1 cellular context compared by ENCODE assay signal in the genomic region with DNA sequence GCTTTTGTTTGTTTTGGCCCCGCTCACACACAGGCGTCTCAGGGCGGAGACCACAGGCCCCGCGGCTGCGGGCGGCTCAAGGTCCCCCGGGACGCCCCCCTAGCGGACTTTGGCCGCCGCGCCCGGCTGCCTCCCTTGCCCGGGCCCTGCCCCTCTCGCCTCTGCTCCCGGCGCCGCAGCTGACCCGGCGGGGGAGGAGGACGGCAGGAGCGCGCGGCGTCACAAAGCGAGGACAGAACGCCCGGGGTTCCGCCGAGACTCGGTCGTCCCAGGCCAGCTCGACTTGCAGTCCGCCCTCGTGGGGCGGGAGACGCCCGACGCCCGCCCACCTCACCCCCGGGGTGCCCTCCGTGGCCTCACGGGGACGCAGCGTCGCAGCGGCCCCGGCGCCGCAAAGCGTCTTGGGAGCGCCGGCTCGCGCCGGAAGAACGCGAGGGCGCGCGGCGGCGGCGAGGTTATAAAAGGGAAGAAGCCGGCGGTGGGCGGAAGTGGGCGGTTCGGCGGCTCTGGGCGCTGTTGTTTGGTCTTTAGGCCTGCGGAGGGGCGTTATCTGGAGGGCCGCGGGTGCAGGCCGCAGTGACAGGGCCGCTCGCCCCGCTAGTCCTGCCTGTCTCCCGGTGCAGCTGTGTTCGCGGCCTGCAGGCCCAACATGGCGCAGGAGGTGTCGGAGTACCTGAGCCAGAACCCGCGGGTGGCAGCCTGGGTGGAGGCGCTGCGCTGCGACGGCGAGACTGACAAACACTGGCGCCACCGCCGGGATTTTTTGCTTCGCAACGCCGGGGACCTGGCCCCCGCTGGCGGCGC.
A peak's percentile ranks its signal among the peaks of the same experiment; 100 is the strongest.
TF ChIP-seq lines count a peak whose summit lies in the region.

TSS of gene CDKN2AIP (plus strand) at position 488 of the 804 bp plus-strand sequence. CDS start at position 650, 162 bp downstream.

TF ChIP-seq in K562, 482 proteins besides CTCF, POLR2A, EP300 and RAD21 (continued from another document and continues in another):
- TF ChIP-seq, protein P1, sequence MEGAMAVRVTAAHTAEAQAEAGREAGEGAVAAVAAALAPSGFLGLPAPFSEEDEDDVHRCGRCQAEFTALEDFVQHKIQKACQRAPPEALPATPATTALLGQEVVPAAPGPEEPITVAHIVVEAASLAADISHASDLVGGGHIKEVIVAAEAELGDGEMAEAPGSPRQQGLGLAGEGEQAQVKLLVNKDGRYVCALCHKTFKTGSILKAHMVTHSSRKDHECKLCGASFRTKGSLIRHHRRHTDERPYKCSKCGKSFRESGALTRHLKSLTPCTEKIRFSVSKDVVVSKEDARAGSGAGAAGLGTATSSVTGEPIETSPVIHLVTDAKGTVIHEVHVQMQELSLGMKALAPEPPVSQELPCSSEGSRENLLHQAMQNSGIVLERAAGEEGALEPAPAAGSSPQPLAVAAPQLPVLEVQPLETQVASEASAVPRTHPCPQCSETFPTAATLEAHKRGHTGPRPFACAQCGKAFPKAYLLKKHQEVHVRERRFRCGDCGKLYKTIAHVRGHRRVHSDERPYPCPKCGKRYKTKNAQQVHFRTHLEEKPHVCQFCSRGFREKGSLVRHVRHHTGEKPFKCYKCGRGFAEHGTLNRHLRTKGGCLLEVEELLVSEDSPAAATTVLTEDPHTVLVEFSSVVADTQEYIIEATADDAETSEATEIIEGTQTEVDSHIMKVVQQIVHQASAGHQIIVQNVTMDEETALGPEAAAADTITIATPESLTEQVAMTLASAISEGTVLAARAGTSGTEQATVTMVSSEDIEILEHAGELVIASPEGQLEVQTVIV (CRISPR knock-in tag; IDR thresholded peaks at IDR 0.05; ENCODE audit: borderline replicate concordance): no peak
- no peak for TF ChIP-seq SMARCB1 (IDR thresholded peaks at IDR 0.05; ENCODE audit: insufficient read length, low read depth)
- TF ChIP-seq CAMTA2 (CRISPR knock-in tag; conservative IDR thresholded peaks at IDR 0.05): no peak
- no peak for TF ChIP-seq OTX1 (CRISPR knock-in tag; IDR thresholded peaks at IDR 0.05)
- TF ChIP-seq ZNF707 (CRISPR knock-in tag; conservative IDR thresholded peaks at IDR 0.05): no peak
- peak; percentile 93 for TF ChIP-seq PHF8 (IDR thresholded peaks at IDR 0.05; ENCODE audit: borderline replicate concordance, low read length)
- TF ChIP-seq MAX (CRISPR knock-in tag; IDR thresholded peaks at IDR 0.05): peak; percentile 24; the same call in 1 of the 2 replicates
- no peak for TF ChIP-seq ELF4 (CRISPR knock-in tag; IDR thresholded peaks at IDR 0.05)
- TF ChIP-seq, protein P2, sequence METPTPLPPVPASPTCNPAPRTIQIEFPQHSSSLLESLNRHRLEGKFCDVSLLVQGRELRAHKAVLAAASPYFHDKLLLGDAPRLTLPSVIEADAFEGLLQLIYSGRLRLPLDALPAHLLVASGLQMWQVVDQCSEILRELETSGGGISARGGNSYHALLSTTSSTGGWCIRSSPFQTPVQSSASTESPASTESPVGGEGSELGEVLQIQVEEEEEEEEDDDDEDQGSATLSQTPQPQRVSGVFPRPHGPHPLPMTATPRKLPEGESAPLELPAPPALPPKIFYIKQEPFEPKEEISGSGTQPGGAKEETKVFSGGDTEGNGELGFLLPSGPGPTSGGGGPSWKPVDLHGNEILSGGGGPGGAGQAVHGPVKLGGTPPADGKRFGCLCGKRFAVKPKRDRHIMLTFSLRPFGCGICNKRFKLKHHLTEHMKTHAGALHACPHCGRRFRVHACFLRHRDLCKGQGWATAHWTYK (CRISPR knock-in tag; IDR thresholded peaks at IDR 0.05): peak; percentile 35; the same call in 1 of the 2 replicates
- TF ChIP-seq USF1 (CRISPR knock-in tag; IDR thresholded peaks at IDR 0.05): 0 out of 2 replicates have a peak, but pooled peaks have one; percentile 27
- no peak for TF ChIP-seq EWSR1 (IDR thresholded peaks at IDR 0.05; ENCODE audit: borderline replicate concordance, low read depth, partially characterized antibody)
- no peak for TF ChIP-seq RFX7 (CRISPR knock-in tag; IDR thresholded peaks at IDR 0.05)
- TF ChIP-seq, protein P3, sequence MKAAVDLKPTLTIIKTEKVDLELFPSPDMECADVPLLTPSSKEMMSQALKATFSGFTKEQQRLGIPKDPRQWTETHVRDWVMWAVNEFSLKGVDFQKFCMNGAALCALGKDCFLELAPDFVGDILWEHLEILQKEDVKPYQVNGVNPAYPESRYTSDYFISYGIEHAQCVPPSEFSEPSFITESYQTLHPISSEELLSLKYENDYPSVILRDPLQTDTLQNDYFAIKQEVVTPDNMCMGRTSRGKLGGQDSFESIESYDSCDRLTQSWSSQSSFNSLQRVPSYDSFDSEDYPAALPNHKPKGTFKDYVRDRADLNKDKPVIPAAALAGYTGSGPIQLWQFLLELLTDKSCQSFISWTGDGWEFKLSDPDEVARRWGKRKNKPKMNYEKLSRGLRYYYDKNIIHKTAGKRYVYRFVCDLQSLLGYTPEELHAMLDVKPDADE (conservative IDR thresholded peaks at IDR 0.05; ENCODE audit: control insufficient read depth, low read depth, low read length): no peak; the same call in none of the 2 replicates
- TF ChIP-seq ZNF217 (CRISPR knock-in tag; IDR thresholded peaks at IDR 0.05): no peak
- peak; percentile 97 for TF ChIP-seq TBP (optimal IDR thresholded peaks at IDR 0.05; ENCODE audit: low read depth, low read length)
- TF ChIP-seq, protein P4, sequence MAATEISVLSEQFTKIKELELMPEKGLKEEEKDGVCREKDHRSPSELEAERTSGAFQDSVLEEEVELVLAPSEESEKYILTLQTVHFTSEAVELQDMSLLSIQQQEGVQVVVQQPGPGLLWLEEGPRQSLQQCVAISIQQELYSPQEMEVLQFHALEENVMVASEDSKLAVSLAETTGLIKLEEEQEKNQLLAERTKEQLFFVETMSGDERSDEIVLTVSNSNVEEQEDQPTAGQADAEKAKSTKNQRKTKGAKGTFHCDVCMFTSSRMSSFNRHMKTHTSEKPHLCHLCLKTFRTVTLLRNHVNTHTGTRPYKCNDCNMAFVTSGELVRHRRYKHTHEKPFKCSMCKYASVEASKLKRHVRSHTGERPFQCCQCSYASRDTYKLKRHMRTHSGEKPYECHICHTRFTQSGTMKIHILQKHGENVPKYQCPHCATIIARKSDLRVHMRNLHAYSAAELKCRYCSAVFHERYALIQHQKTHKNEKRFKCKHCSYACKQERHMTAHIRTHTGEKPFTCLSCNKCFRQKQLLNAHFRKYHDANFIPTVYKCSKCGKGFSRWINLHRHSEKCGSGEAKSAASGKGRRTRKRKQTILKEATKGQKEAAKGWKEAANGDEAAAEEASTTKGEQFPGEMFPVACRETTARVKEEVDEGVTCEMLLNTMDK (IDR thresholded peaks at IDR 0.05; ENCODE audit: borderline replicate concordance, insufficient read depth, low read depth, low read length, poor library complexity, severe bottlenecking): peak; percentile 74
- TF ChIP-seq, protein P5, sequence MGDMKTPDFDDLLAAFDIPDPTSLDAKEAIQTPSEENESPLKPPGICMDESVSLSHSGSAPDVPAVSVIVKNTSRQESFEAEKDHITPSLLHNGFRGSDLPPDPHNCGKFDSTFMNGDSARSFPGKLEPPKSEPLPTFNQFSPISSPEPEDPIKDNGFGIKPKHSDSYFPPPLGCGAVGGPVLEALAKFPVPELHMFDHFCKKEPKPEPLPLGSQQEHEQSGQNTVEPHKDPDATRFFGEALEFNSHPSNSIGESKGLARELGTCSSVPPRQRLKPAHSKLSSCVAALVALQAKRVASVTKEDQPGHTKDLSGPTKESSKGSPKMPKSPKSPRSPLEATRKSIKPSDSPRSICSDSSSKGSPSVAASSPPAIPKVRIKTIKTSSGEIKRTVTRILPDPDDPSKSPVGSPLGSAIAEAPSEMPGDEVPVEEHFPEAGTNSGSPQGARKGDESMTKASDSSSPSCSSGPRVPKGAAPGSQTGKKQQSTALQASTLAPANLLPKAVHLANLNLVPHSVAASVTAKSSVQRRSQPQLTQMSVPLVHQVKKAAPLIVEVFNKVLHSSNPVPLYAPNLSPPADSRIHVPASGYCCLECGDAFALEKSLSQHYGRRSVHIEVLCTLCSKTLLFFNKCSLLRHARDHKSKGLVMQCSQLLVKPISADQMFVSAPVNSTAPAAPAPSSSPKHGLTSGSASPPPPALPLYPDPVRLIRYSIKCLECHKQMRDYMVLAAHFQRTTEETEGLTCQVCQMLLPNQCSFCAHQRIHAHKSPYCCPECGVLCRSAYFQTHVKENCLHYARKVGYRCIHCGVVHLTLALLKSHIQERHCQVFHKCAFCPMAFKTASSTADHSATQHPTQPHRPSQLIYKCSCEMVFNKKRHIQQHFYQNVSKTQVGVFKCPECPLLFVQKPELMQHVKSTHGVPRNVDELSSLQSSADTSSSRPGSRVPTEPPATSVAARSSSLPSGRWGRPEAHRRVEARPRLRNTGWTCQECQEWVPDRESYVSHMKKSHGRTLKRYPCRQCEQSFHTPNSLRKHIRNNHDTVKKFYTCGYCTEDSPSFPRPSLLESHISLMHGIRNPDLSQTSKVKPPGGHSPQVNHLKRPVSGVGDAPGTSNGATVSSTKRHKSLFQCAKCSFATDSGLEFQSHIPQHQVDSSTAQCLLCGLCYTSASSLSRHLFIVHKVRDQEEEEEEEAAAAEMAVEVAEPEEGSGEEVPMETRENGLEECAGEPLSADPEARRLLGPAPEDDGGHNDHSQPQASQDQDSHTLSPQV (IDR thresholded peaks at IDR 0.05): peak; percentile 81
- TF ChIP-seq, protein P6, sequence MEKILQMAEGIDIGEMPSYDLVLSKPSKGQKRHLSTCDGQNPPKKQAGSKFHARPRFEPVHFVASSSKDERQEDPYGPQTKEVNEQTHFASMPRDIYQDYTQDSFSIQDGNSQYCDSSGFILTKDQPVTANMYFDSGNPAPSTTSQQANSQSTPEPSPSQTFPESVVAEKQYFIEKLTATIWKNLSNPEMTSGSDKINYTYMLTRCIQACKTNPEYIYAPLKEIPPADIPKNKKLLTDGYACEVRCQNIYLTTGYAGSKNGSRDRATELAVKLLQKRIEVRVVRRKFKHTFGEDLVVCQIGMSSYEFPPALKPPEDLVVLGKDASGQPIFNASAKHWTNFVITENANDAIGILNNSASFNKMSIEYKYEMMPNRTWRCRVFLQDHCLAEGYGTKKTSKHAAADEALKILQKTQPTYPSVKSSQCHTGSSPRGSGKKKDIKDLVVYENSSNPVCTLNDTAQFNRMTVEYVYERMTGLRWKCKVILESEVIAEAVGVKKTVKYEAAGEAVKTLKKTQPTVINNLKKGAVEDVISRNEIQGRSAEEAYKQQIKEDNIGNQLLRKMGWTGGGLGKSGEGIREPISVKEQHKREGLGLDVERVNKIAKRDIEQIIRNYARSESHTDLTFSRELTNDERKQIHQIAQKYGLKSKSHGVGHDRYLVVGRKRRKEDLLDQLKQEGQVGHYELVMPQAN (IDR thresholded peaks at IDR 0.05; ENCODE audit: borderline replicate concordance): peak; percentile 84
- no peak for TF ChIP-seq SMAD1 (IDR thresholded peaks at IDR 0.05; ENCODE audit: low read depth, low read length, partially characterized antibody)
- TF ChIP-seq NCOA4 (IDR thresholded peaks at IDR 0.05; ENCODE audit: partially characterized antibody): no peak
- peak; percentile 92 for TF ChIP-seq POLR2H (tag; IDR thresholded peaks at IDR 0.05; ENCODE audit: low read depth)
- TF ChIP-seq ZNF431 (CRISPR knock-in tag; IDR thresholded peaks at IDR 0.05): 0 out of 2 replicates have a peak, but pooled peaks have one; percentile 53
- TF ChIP-seq ETV5 (CRISPR knock-in tag; IDR thresholded peaks at IDR 0.05; ENCODE audit: low read depth): no peak; the same call in none of the 2 replicates
- TF ChIP-seq EZH2 (IDR thresholded peaks at IDR 0.05; ENCODE audit: borderline replicate concordance, low read depth, low read length): no peak
- TF ChIP-seq ZNF507 (tag; conservative IDR thresholded peaks at IDR 0.05): no peak
